In the genomic region with DNA sequence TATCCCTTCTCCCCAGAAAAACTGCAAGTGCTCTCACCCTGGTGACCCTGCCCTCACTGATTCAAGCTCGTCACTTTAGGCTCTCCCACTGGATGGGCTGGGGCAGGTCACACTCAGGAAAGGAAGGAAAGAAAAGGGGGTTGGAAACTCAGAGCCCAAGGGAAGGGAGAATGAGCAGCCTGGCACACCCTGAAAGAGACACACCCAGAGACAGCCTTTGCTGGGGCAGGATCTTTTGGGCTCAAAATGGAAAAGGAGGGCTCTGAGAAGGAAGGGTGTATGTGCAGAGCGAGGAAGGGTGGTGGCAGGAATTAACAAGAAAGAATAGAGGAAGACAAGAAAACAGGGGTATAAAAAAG, we compare ENCODE assay signal across 7 cellular contexts. TPM values are rescaled to one million over a fixed set of nuclear protein-coding genes. Genes with fewer than 3 reads are reported as not detected.
A peak's percentile ranks its signal among the peaks of the same experiment; 100 is the strongest.
DNase-seq lines count a peak whose midpoint lies in the region; ATAC-seq, FAIRE-seq and TF ChIP-seq lines count a peak whose summit lies in the region.

No MANE protein-coding gene starts in this region.

- dilution Hi-C loops in IMR-90 (cut with HindIII; ENCODE audit: low sequenced_read_pairs, unreplicated experiment), result no loop called here

- H2AK9ac ChIP-seq in IMR-90 (replicated peaks; ENCODE audit: low read depth, low read length, poor library complexity), result peak overlapping the region; percentile 95

- TF ChIP-seq POLR2A in IMR-90 (IDR thresholded peaks at IDR 0.05; ENCODE audit: low read depth, low read length) (no peak), H54 (IDR thresholded peaks at IDR 0.05; ENCODE audit: low read depth, low read length) (no peak)

- H3K4me2 ChIP-seq in IMR-90 (ENCODE audit: low read depth, low read length), result peak overlapping the region; percentile 96

- CTCF ChIA-PET in IMR-90 (lab: Yijun Ruan, JAX), result no interaction called here

- H3K4me1 ChIP-seq in IMR-90 (ENCODE audit: control insufficient read depth, insufficient read depth, low read length) (peaks cover 23% of the 10 kb centered on the region), stomach smooth muscle (ENCODE audit: control insufficient read depth, insufficient read depth, low read length) (peaks cover 81% of the 10 kb centered on the region)

- H3K9me1 ChIP-seq in IMR-90 (ENCODE audit: insufficient read depth, low read length), result peaks cover 2% of the 10 kb centered on the region; the same call in 1 of the 2 replicates

- peak overlapping the region; percentile 90 to 96 for H4K8ac ChIP-seq in IMR-90 (ENCODE audit: low read depth in 2 of 2, low read length in 2 of 2)

- H3K4me3 Mint-ChIP-seq in activated naive CD8-positive, alpha-beta T cell, result peak overlapping the region; percentile 93
- peak overlapping the region; percentile 98 to 100 (median 99) for H3K4me3 Mint-ChIP-seq in immature natural killer cell

- H3K4me3 ChIP-seq in IMR-90 (ENCODE audit: insufficient read depth, low read depth, low read length) (peak overlapping the region; percentile 97), stomach smooth muscle (ENCODE audit: low read length in 2 of 2) (peak overlapping the region; percentile 78 to 96)

- peak overlapping the region; percentile 92 for H3K18ac ChIP-seq in IMR-90 (ENCODE audit: low read depth, low read length)

- H3K36me3 Mint-ChIP-seq in activated naive CD8-positive, alpha-beta T cell, result peaks cover 17% of the 10 kb centered on the region
- H3K36me3 Mint-ChIP-seq in immature natural killer cell, result peaks cover 27 to 33% (median 31%) of the 10 kb centered on the region in 3 donors

- H2BK15ac ChIP-seq in IMR-90 (ENCODE audit: low read depth, low read length), result peak overlapping the region; percentile 96; the same call in 2 of the 3 replicates

- H2BK5ac ChIP-seq in IMR-90 (ENCODE audit: low read depth, low read length, poor library complexity, severe bottlenecking), result peak overlapping the region; percentile 96

- H4K20me1 ChIP-seq in IMR-90 (ENCODE audit: insufficient read depth, low read length), result peaks cover 70% of the 10 kb centered on the region

- peak overlapping the region; percentile 61 for H4K5ac ChIP-seq in IMR-90 (ENCODE audit: low read depth, low read length)

- BruUV-seq in IMR-90 (replicated peaks; lab: Mats Ljungman, UMichigan), result no TSS peak

- in situ Hi-C loops in IMR-90 (cut with MboI; ENCODE audit: low sequenced_read_pairs), result loop anchor here (5.0 kb wide), 1 partner anchor 38 kb away; a partner anchor contains a TSS

- H3K23ac ChIP-seq in IMR-90 (ENCODE audit: low read depth, low read length), result peak overlapping the region; percentile 100

- H3K56ac ChIP-seq in IMR-90 (ENCODE audit: extremely low read depth, insufficient read depth, low read length), result peak overlapping the region; percentile 100

- TF ChIP-seq RAD21 in IMR-90 (IDR thresholded peaks at IDR 0.05; ENCODE audit: low read length), result no peak

- peaks cover 10 to 38% of the 10 kb centered on the region in 2 experiments; a peak in 3 of 4 replicates for H3K79me1 ChIP-seq in IMR-90 (ENCODE audit: low read depth in 1 of 2, low read length in 2 of 2)

- peak overlapping the region; percentile 98 for H3K4ac ChIP-seq in IMR-90 (ENCODE audit: low read depth, low read length)

- no peaks in the 10 kb centered on the region for H3K27me3 Mint-ChIP-seq in activated naive CD8-positive, alpha-beta T cell
- peaks cover 16 to 25% (median 17%) of the 10 kb centered on the region in 3 donors for H3K27me3 Mint-ChIP-seq in immature natural killer cell (ENCODE audit: low read depth in 3 of 3)

- FAIRE-seq in H54 (lab: Jason Lieb, UNC), result no peak

- H3K27me3 ChIP-seq in IMR-90 (ENCODE audit: control insufficient read depth, insufficient read depth, low read length), result no peaks in the 10 kb centered on the region
- H3K27me3 ChIP-seq in stomach smooth muscle (ENCODE audit: control insufficient read depth in 1 of 2, insufficient read depth in 2 of 2, low read length in 2 of 2), result no peaks in the 10 kb centered on the region

- DNase-seq in IMR-90 (no peak), immature natural killer cell (no peak), H54 (ENCODE audit: insufficient read length, low spot score) (no peak), D341Med (ENCODE audit: low spot score) (no peak), GM19240 (ENCODE audit: insufficient read length, low spot score) (no peak)

- H3K4me1 Mint-ChIP-seq in activated naive CD8-positive, alpha-beta T cell (ENCODE audit: low read depth), result peaks cover 30% of the 10 kb centered on the region
- H3K4me1 Mint-ChIP-seq in immature natural killer cell, result peaks cover 62 to 69% of the 10 kb centered on the region in 2 donors

- peak overlapping the region; percentile 98 for H2AK5ac ChIP-seq in IMR-90 (ENCODE audit: low read depth, low read length)

- peak overlapping the region; percentile 88 for H2BK120ac ChIP-seq in IMR-90 (ENCODE audit: low read depth, low read length)

- 18% methylated on average over 1 of the region's 2 CpGs; no CpG with 5 or more reads in 1 of the 2 experiments for WGBS in IMR-90 (ENCODE audit: extremely low coverage in 2 of 2, insufficient read length in 1 of 2), 2 experiments

- H3K27ac Mint-ChIP-seq in activated naive CD8-positive, alpha-beta T cell, result peak overlapping the region; percentile 99
- H3K27ac Mint-ChIP-seq in immature natural killer cell, result peak overlapping the region; percentile 95 to 100 (median 99)

- H3K27ac ChIP-seq in IMR-90 (ENCODE audit: insufficient read depth, low read length), result peak overlapping the region; percentile 100
- H3K27ac ChIP-seq in stomach smooth muscle (ENCODE audit: low read length), result peak overlapping the region; percentile 98

- ATAC-seq in IMR-90 (ENCODE audit: low read depth), result no peak

- no peaks in the 10 kb centered on the region for H3K9me3 Mint-ChIP-seq in activated naive CD8-positive, alpha-beta T cell (ENCODE audit: low read depth)
- no peaks in the 10 kb centered on the region for H3K9me3 Mint-ChIP-seq in immature natural killer cell

- peak overlapping the region; percentile 99 for H4K91ac ChIP-seq in IMR-90 (ENCODE audit: insufficient read depth, low read depth, low read length)

- H3K36me3 ChIP-seq in IMR-90 (ENCODE audit: control insufficient read depth, insufficient read depth, low read length) (peaks cover 44% of the 10 kb centered on the region), stomach smooth muscle (ENCODE audit: control insufficient read depth in 2 of 2, insufficient read depth in 2 of 2, low read length in 2 of 2) (peaks cover 3 to 6% of the 10 kb centered on the region in 2 donors)

- POLR2A ChIA-PET in IMR-90 (lab: Charles Lee; ENCODE audit: unreplicated experiment), result interaction anchor here (0.5 to 1.2 kb wide), 3 partner anchors 37 to 94 kb away, joined by 3 to 10 read pairs (median 6); no protein-coding TSS in a partner anchor

- H2AFZ ChIP-seq in IMR-90 (replicated peaks; ENCODE audit: low read length, poor library complexity), result no peak overlapping the region

- intact Hi-C loops in IMR-90 (cut with micrococcal nuclease), result loop anchor here (5.0 kb wide), 1 partner anchor 403 kb away; no protein-coding TSS in a partner anchor

- no peaks in the 10 kb centered on the region for H3K9me3 ChIP-seq in IMR-90 (ENCODE audit: control insufficient read depth, insufficient read depth, low read length)
- H3K9me3 ChIP-seq in stomach smooth muscle (ENCODE audit: control insufficient read depth in 2 of 2, low read length in 2 of 2), result no peaks in the 10 kb centered on the region

- no peak for TF ChIP-seq CTCF in IMR-90 (conservative IDR thresholded peaks at IDR 0.05; ENCODE audit: low read depth, low read length)

- peak overlapping the region; percentile 32; the same call in 1 of the 2 replicates for H2BK20ac ChIP-seq in IMR-90 (ENCODE audit: low read depth, low read length)

- H3K9ac ChIP-seq in IMR-90 (ENCODE audit: low read depth, low read length), result peak overlapping the region; percentile 100
- H3K9ac ChIP-seq in stomach smooth muscle (ENCODE audit: low read length in 2 of 2), result peak overlapping the region; percentile 84 to 97

- peak overlapping the region; percentile 100 for H3K14ac ChIP-seq in IMR-90 (replicated peaks; ENCODE audit: low read depth, low read length)

TF ChIP-seq in IMR-90, 13 proteins besides CTCF, POLR2A, EP300 and RAD21:
- TF ChIP-seq MAZ (IDR thresholded peaks at IDR 0.05; ENCODE audit: borderline replicate concordance, low read depth, low read length) (0 out of 2 replicates have a peak, but pooled peaks have one; percentile 17), RCOR1 (IDR thresholded peaks at IDR 0.05; ENCODE audit: insufficient replicate concordance, low read length) (no peak)

RNA-seq across cellular contexts. Expression of a gene that starts 2.5 kb away (rescaled TPM):
- 31.9 and 32.8 TPM in 2 replicates for total RNA-seq in IMR-90 (2012; rRNA removed)
- polyA plus RNA-seq in IMR-90 (2012; rRNA removed) (129 and 134 TPM in 2 replicates), immature natural killer cell (100 to 1,000 TPM; 178 to 308 (median 245) TPM)
- polyA plus RNA-seq in IMR-90 (2012; cell fraction: cytosol; rRNA removed), result 129 and 140 TPM in 2 replicates
- polyA plus RNA-seq in IMR-90 (2012; cell fraction: nucleus; rRNA removed; ENCODE audit: low replicate concordance), result 114 and 118 TPM in 2 replicates

RNA-seq across cellular contexts. Expression of a gene that starts 6.8 kb away (rescaled TPM):
- total RNA-seq in IMR-90 (2012; rRNA removed), result 1.7 and 2.2 TPM in 2 replicates
- polyA plus RNA-seq in IMR-90 (2012; rRNA removed) (27.0 and 29.1 TPM in 2 replicates), immature natural killer cell (10 to 100 TPM in 1 of 3 donors, 1 to 10 TPM in 2; 6.7 to 20.1 (median 8.4) TPM)
- 21.0 and 21.9 TPM in 2 replicates for polyA plus RNA-seq in IMR-90 (2012; cell fraction: cytosol; rRNA removed)
- 15.5 and 15.8 TPM in 2 replicates for polyA plus RNA-seq in IMR-90 (2012; cell fraction: nucleus; rRNA removed; ENCODE audit: low replicate concordance)

RNA-seq across cellular contexts. Expression of a gene that starts 11.2 kb away (rescaled TPM):
- 43.9 and 48.4 TPM in 2 replicates for total RNA-seq in IMR-90 (2012; rRNA removed)
- polyA plus RNA-seq in IMR-90 (2012; rRNA removed) (47.9 and 48.3 TPM in 2 replicates), immature natural killer cell (10 to 100 TPM; 13.6 to 33.9 (median 14.4) TPM)
- polyA plus RNA-seq in IMR-90 (2012; cell fraction: cytosol; rRNA removed), result 31.6 and 38.3 TPM in 2 replicates
- polyA plus RNA-seq in IMR-90 (2012; cell fraction: nucleus; rRNA removed; ENCODE audit: low replicate concordance), result 89.6 and 98.6 TPM in 2 replicates

RNA-seq across cellular contexts. Expression of a gene that starts 33.1 kb away (rescaled TPM):
- 3.6 and 4.5 TPM in 2 replicates for total RNA-seq in IMR-90 (2012; rRNA removed)
- polyA plus RNA-seq in IMR-90 (2012; rRNA removed) (12.1 and 12.4 TPM in 2 replicates), immature natural killer cell (10 to 100 TPM in 1 of 3 donors, 1 to 10 TPM in 1, not detected in 1; 3.0 to 16.5 TPM)
- polyA plus RNA-seq in IMR-90 (2012; cell fraction: cytosol; rRNA removed), result 6.0 and 8.0 TPM in 2 replicates
- 30.2 and 33.9 TPM in 2 replicates for polyA plus RNA-seq in IMR-90 (2012; cell fraction: nucleus; rRNA removed; ENCODE audit: low replicate concordance)

RNA-seq across cellular contexts. Expression of a gene that starts 36.2 kb away (rescaled TPM):
- total RNA-seq in IMR-90 (2012; rRNA removed), result 1,207 and 1,401 TPM in 2 replicates
- polyA plus RNA-seq in IMR-90 (2012; rRNA removed), result 2,004 and 2,008 TPM in 2 replicates
- 811 and 1,574 TPM in 2 replicates for polyA plus RNA-seq in IMR-90 (2012; cell fraction: cytosol; rRNA removed)
- polyA plus RNA-seq in IMR-90 (2012; cell fraction: nucleus; rRNA removed; ENCODE audit: low replicate concordance), result 419 and 725 TPM in 2 replicates
- polyA plus RNA-seq in immature natural killer cell, result 100 to 1,000 TPM in 1 of 3 donors, 10 to 100 TPM in 2; 80.8 to 215 (median 84.0) TPM
